ENCODE assay signal across 8 cellular contexts in the genomic region with DNA sequence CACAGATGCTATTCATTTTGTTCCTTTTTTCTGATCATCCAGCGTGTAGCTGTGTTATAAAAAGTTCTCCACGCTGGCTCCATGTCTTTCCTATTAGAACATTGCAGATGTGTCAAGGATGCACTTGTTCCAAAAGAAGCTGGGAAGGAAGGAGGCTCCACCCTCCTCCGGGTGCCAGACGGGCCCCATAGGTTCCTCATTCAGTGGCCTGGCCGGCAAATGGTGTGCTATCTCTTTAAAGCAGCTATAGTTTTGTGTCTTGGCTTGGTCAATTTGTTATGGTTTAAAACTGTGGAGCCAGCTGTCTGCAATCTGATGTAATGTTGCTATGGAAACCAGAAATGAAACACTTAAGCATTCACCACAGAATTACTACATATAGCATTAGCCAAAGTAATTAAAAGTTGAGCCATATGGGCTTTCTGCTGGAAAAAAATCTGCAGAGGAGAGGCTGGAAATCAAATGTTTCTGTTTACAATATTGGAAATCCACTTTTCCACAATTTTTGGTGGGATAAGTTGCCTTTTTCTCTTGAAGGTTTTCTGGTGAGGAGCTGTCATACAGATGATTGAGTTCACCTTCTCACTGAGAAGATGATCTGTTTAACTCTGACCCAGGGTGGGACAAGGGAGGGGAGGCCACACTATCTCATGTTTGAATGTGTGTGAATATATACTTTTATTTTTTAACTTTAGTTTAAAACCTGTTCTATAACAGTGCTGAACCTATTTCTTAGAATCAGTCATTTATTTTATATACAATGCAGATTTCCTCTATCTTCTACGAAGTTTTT.
DNase-seq lines count a peak whose midpoint lies in the region; ATAC-seq, FAIRE-seq and TF ChIP-seq lines count a peak whose summit lies in the region.

No MANE protein-coding gene starts in this region.

- H3K27ac ChIP-seq in cingulate gyrus (ENCODE audit: low read depth, low read length) (peak overlapping the region; percentile 94), upper lobe of right lung (peak overlapping the region; percentile 82), small intestine (ENCODE audit: low read depth in 1 of 2, low read length in 1 of 2) (peak overlapping the region in 1 of 2 donors; percentile 95)

- no peaks in the 10 kb centered on the region for H3K27me3 ChIP-seq in upper lobe of right lung
- H3K27me3 ChIP-seq in small intestine (ENCODE audit: control insufficient read depth in 2 of 2, insufficient read depth in 2 of 2, low read length in 2 of 2), result no peaks in the 10 kb centered on the region

- H3K4me3 Mint-ChIP-seq in memory B cell, result no peak overlapping the region

- H3K4me3 ChIP-seq in upper lobe of right lung (peak overlapping the region; percentile 48), small intestine (ENCODE audit: low read depth in 1 of 2, low read length in 2 of 2) (no peak overlapping the region)

- no peaks in the 10 kb centered on the region for H3K9me3 Mint-ChIP-seq in memory B cell

- no peak for FAIRE-seq in small intestine (lab: Jason Lieb, UNC)

- intact Hi-C loops in upper lobe of right lung (cut with DNase I), result no loop called here

- H3K4me1 Mint-ChIP-seq in memory B cell, result peaks cover 7% of the 10 kb centered on the region

- H3K9me3 ChIP-seq in upper lobe of right lung (no peaks in the 10 kb centered on the region), small intestine (ENCODE audit: control insufficient read depth, low read depth) (no peaks in the 10 kb centered on the region)

- no peaks in the 10 kb centered on the region for H3K36me3 Mint-ChIP-seq in memory B cell

- no peaks in the 10 kb centered on the region for H3K36me3 ChIP-seq in upper lobe of right lung
- no peaks in the 10 kb centered on the region for H3K36me3 ChIP-seq in small intestine (ENCODE audit: control insufficient read depth in 2 of 2, insufficient read depth in 2 of 2, low read length in 2 of 2)

- H3K27me3 Mint-ChIP-seq in memory B cell, result peaks cover 8% of the 10 kb centered on the region

- no peak for TF ChIP-seq CTCF in upper lobe of right lung (IDR thresholded peaks at IDR 0.05)

- DNase-seq in NCI-H748 (lab: John Stamatoyannopoulos, UW; ENCODE audit: unreplicated experiment) (peak; percentile 80), memory B cell (ENCODE audit: low spot score in 2 of 2) (no peak), upper lobe of right lung (no peak), small intestine (no peak), globus pallidus (ENCODE audit: low spot score) (no peak)

- 22 to 49% (median 42%) methylated on average over 6 of the region's 6 CpGs for WGBS in small intestine, 3 donors

- no peak overlapping the region for H3K27ac Mint-ChIP-seq in memory B cell

- ATAC-seq in GM18498 (IDR thresholded peaks at IDR 0.05; ENCODE audit: unreplicated experiment) (peak; percentile 82), HG02870 (IDR thresholded peaks at IDR 0.05; ENCODE audit: unreplicated experiment) (peak; percentile 81), memory B cell (ENCODE audit: low read depth) (peak; percentile 75), upper lobe of right lung (peak; percentile 85)

- H3K4me1 ChIP-seq in upper lobe of right lung (peaks cover 13% of the 10 kb centered on the region), small intestine (ENCODE audit: control insufficient read depth in 2 of 2, insufficient read depth in 1 of 2, low read depth in 1 of 2, low read length in 1 of 2) (no peaks in the 10 kb centered on the region)
